Comparison of ENCODE assay signal across 1 cellular context in the genomic region with DNA sequence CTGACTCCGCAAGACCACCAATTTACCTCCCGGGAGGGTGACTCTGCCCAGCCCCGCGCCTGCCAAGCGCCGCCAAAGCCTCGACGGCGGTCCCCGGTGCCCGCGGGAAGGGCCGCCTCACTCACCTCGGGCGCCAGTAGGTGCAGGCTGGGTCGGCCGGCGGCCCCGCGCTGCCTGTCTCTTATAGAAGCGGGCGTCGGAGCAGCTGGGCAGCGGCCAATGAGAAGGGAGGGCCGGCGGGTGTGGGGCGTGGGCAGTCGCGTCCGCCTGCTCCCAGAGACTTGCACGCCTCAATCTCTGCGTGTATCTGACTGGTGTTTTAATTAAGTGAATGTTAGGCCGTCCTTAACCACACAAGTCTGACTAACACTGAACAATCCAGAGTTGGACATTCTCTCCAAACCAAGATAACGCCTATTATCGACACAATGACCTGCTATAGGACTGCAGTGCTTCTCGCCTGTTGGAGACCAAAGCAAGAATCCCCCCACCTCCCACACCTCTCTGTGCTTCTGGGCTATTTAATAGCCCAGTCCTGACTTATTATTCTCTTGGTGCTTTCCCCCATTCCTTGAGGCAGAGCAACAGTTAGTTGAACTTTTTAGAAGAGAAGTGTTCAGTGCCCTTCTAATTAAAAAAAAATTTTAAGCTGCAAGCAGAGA.
TF ChIP-seq lines count a peak whose summit lies in the region.

A gene (minus strand): TSS at position 154 of the 662 bp plus-strand sequence. CDS start 5,507 bp downstream, outside the sequence.

TF ChIP-seq in endothelial cell of umbilical vein, 7 proteins besides CTCF, POLR2A, EP300 and RAD21 (continued from another document):
- no peak for TF ChIP-seq FOS (IDR thresholded peaks at IDR 0.05; ENCODE audit: borderline replicate concordance, insufficient read depth, low read length)
